In the genomic region with DNA sequence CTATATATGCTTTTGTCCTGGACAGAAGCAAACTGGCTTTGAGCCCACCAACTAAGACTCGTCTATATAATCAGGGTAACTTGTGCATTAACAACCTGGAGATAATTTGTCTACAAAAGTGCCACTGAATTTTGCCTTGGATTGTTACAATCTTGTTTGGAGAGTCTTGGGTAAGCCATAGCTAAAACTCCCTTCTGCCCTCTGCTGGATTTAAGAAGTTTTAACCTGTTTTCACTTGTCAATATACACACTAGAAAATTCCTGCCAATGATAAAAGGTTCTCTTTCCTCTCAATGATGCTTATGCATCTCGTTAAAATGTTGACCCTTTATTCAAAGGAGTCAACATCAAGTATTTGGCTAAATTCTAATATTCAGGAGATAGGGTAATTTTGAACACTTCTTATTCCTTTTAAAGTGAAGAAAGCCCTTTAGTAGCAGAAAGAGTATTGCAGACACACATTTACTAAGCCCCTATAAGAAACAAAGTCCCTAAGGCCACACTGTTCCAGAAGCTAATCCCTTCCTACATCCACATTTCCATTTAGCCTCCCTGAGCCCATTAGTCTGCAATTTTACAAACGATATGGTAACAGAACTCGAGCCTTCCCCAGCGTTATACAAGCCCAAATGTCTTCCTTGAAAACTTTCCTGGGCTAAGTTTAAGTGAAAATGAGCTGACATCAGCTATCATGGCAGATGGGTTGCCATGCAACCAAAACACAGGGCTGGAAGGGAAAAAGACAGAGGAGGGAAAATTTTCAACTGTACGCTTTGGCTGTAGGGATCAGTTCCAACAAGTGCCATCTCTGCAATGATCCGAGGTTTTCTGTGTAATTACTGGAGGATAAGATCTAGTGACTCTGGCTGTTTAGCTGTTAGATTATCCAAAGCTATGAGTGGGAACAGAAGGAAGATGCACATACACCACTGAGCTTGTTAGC, we compare ENCODE assay signal across 7 cellular contexts.
DNase-seq lines count a peak whose midpoint lies in the region; ATAC-seq, FAIRE-seq and TF ChIP-seq lines count a peak whose summit lies in the region.

No MANE protein-coding gene starts in this region.

- peak; percentile 60 for TF ChIP-seq CTCF in GM12872 (IDR thresholded peaks at IDR 0.05; ENCODE audit: insufficient read depth, low read depth, low read length)
- TF ChIP-seq CTCF in astrocyte of the spinal cord (IDR thresholded peaks at IDR 0.05; ENCODE audit: low read depth, low read length): peak; percentile 59
- peak; percentile 42 for TF ChIP-seq CTCF in kidney (IDR thresholded peaks at IDR 0.05; ENCODE audit: borderline replicate concordance, extremely low read depth, insufficient read depth)

- no peak overlapping the region for H3K9ac ChIP-seq in kidney (ENCODE audit: low read length in 2 of 2)

- H3K27ac Mint-ChIP-seq in activated naive CD4-positive, alpha-beta T cell treated with anti-CD3 and anti-CD28 coated beads for 36 hours: no peak overlapping the region

- H3K27me3 Mint-ChIP-seq in activated naive CD4-positive, alpha-beta T cell treated with anti-CD3 and anti-CD28 coated beads for 36 hours (ENCODE audit: low read depth): no peaks in the 10 kb centered on the region

- no peaks in the 10 kb centered on the region for H3K9me3 Mint-ChIP-seq in activated naive CD4-positive, alpha-beta T cell treated with anti-CD3 and anti-CD28 coated beads for 36 hours

- H3K36me3 ChIP-seq in kidney (ENCODE audit: control insufficient read depth in 1 of 2, insufficient read depth in 2 of 2, low read length in 2 of 2): peaks cover 0 to 3% of the 10 kb centered on the region in 2 donors

- H3K4me3 ChIP-seq in astrocyte of the spinal cord (ENCODE audit: low read depth, low read length): no peak overlapping the region
- no peak overlapping the region for H3K4me3 ChIP-seq in kidney (ENCODE audit: low read length in 2 of 2)

- H3K27ac ChIP-seq in kidney (ENCODE audit: low read depth in 2 of 2, low read length in 2 of 2): no peak overlapping the region

- H3K4me3 Mint-ChIP-seq in activated naive CD4-positive, alpha-beta T cell treated with anti-CD3 and anti-CD28 coated beads for 36 hours: no peak overlapping the region

- H3K4me1 Mint-ChIP-seq in activated naive CD4-positive, alpha-beta T cell treated with anti-CD3 and anti-CD28 coated beads for 36 hours (ENCODE audit: low read depth): no peaks in the 10 kb centered on the region

- H3K9me3 ChIP-seq in kidney (ENCODE audit: control insufficient read depth in 1 of 2, low read length in 2 of 2): no peaks in the 10 kb centered on the region

- H3K36me3 Mint-ChIP-seq in activated naive CD4-positive, alpha-beta T cell treated with anti-CD3 and anti-CD28 coated beads for 36 hours (ENCODE audit: low read depth): peaks cover 8% of the 10 kb centered on the region

- H3K4me1 ChIP-seq in kidney (ENCODE audit: control insufficient read depth in 1 of 2, insufficient read depth in 1 of 2, low read depth in 1 of 2, low read length in 2 of 2): no peaks in the 10 kb centered on the region

- peak; percentile 42 for FAIRE-seq in kidney (lab: Jason Lieb, UNC)

- peak; percentile 70 for ATAC-seq in HG02798 (IDR thresholded peaks at IDR 0.05; ENCODE audit: poor library complexity, unreplicated experiment)
- no peak for ATAC-seq in HG02571 (IDR thresholded peaks at IDR 0.05; ENCODE audit: unreplicated experiment)

- DNase-seq in NCI-H2227 treated with DMSO at 0.1 percent for 48 hours (lab: John Stamatoyannopoulos, UW): peak; percentile 62
- DNase-seq in astrocyte of the spinal cord (ENCODE audit: low read depth, low spot score): peak; percentile 60
- DNase-seq in kidney: no peak
- DNase-seq in activated naive CD4-positive, alpha-beta T cell treated with anti-CD3 and anti-CD28 coated beads for 36 hours: no peak

- in situ Hi-C loops in astrocyte of the spinal cord (cut with HindIII; ENCODE audit: low sequenced_read_pairs): no loop called here

- CTCF ChIA-PET in activated naive CD4-positive, alpha-beta T cell treated with anti-CD3 and anti-CD28 coated beads for 36 hours (lab: Charles Lee): interaction anchor here (0.8 to 4.0 kb wide), 9 partner anchors 9 to 769 kb away, joined by 3 to 12 read pairs (median 5); no protein-coding TSS in a partner anchor

- intact Hi-C loops in kidney (cut with DNase I): no loop called here
- intact Hi-C loops in activated naive CD4-positive, alpha-beta T cell treated with anti-CD3 and anti-CD28 coated beads for 36 hours (cut with micrococcal nuclease): loop anchor here (1.0 kb wide), 2 partner anchors 237 to 336 kb away; no protein-coding TSS in a partner anchor

Comparison
In these comparisons a context has a peak if more than half of its experiments do, and no peak if none do; other contexts are left out.
1. DNase-seq: peak in NCI-H2227 treated with DMSO at 0.1 percent for 48 hours (single experiment) and astrocyte of the spinal cord (single experiment); none in kidney (single experiment) and activated naive CD4-positive, alpha-beta T cell treated with anti-CD3 and anti-CD28 coated beads for 36 hours (single experiment).
2. Peak in every context shown above with its lines, with median percentiles within 50 percentile points of each other: CTCF ChIP-seq.